13 cellular contexts compared by ENCODE assay signal in genomic region chr11:1203505-1204271, GRCh38. TPM values are rescaled to one million over a fixed set of nuclear protein-coding genes. Genes with fewer than 3 reads are reported as not detected.
DNase-seq lines count a peak whose midpoint lies in the region; ATAC-seq and TF ChIP-seq lines count a peak whose summit lies in the region.
"Had no signal": no experiment of that assay in that cellular context is flagged by ENCODE, and none has a peak within 500 bp of the region (broad histone marks: within the 10 kb centered on the region; RNA-seq: fewer than 3 reads in every experiment).

No MANE protein-coding gene starts in this region.

- H3K27ac Mint-ChIP-seq in activated naive CD4-positive, alpha-beta T cell treated with anti-CD3 and anti-CD28 coated beads, Interleukin-2, amount 10 ng/mL, durations not matched to agents 7 days and 5 days = no peak overlapping the region
- H3K27ac Mint-ChIP-seq: HFFc6; stimulated activated memory B cell treated with anti-CD40 and anti-IgM and Interleukin-4, amounts not matched to agents 10 μg/mL and 1 μg/mL and 100 μg/mL, for 72 hours had no signal

- H3K4me1 ChIP-seq in PC-3 (ENCODE audit: insufficient read depth, low read length) (peaks cover 30% of the 10 kb centered on the region), tibial artery (peaks cover 0 to 19% (median 3%) of the 10 kb centered on the region in 4 donors)

- BruUV-seq in PC-3 (replicated peaks; lab: Mats Ljungman, UMichigan) = TSS peak; percentile 32

- CTCF ChIA-PET in activated naive CD4-positive, alpha-beta T cell treated with anti-CD3 and anti-CD28 coated beads, Interleukin-2, amount 10 ng/mL, durations not matched to agents 7 days and 5 days (lab: Charles Lee) = interaction anchor here (1.2 to 2.1 kb wide), 4 partner anchors 311 to 371 kb away, joined by 5 to 9 read pairs (median 6); no protein-coding TSS in a partner anchor
- CTCF ChIA-PET in PC-3 (lab: Charles Lee) = no interaction called here

- H3F3A ChIP-seq in PC-3 (ENCODE audit: low read length, unreplicated experiment) = no peaks in the 10 kb centered on the region

- H3K9ac ChIP-seq in PC-3 (ENCODE audit: low read length) = peak overlapping the region; percentile 50

- no peaks in the 10 kb centered on the region for H3K9me3 ChIP-seq in PC-3 (ENCODE audit: low read length)
- no peaks in the 10 kb centered on the region for H3K9me3 ChIP-seq in tibial artery
- H3K9me3 ChIP-seq: ovary had no signal

- POLR2A ChIA-PET in PC-3 (lab: Charles Lee; ENCODE audit: unreplicated experiment) = interaction anchor here (0.6 kb wide), 2 partner anchors 20 to 210 kb away, joined by 3 to 10 read pairs; no protein-coding TSS in a partner anchor

- ATAC-seq in PC-3 = peak; percentile 45
- ATAC-seq in left colon = peak; percentile 41
- ATAC-seq in HG03045 (IDR thresholded peaks at IDR 0.05; ENCODE audit: unreplicated experiment) = no peak

- no peaks in the 10 kb centered on the region for H3K9me3 Mint-ChIP-seq in activated naive CD4-positive, alpha-beta T cell treated with anti-CD3 and anti-CD28 coated beads, Interleukin-2, amount 10 ng/mL, durations not matched to agents 7 days and 5 days
- H3K9me3 Mint-ChIP-seq: HFFc6; stimulated activated memory B cell treated with anti-CD40 and anti-IgM and Interleukin-4, amounts not matched to agents 10 μg/mL and 1 μg/mL and 100 μg/mL, for 72 hours had no signal

- H3K79me2 ChIP-seq in PC-3 (ENCODE audit: low read length) = no peaks in the 10 kb centered on the region

- H3K9me2 ChIP-seq in PC-3 (replicated peaks; ENCODE audit: low read length) = no peaks in the 10 kb centered on the region

- H2AFZ ChIP-seq in PC-3 (ENCODE audit: low read length) = peak overlapping the region; percentile 56

- H3K36me3 ChIP-seq in PC-3 (ENCODE audit: low read depth, low read length) = no peaks in the 10 kb centered on the region
- no peaks in the 10 kb centered on the region for H3K36me3 ChIP-seq in tibial artery
- H3K36me3 ChIP-seq: ovary had no signal

- DNase-seq in activated naive CD4-positive, alpha-beta T cell treated with anti-CD3 and anti-CD28 coated beads, Interleukin-2, amount 10 ng/mL, durations not matched to agents 7 days and 5 days = peak; percentile 15
- DNase-seq in activated naive CD4-positive, alpha-beta T cell treated with anti-CD3 and anti-CD28 coated beads, Interleukin-2, amount 50 U/mL, for 16 hours = no peak
- DNase-seq in PC-3 (peak; percentile 69), left colon (peak; percentile 42 to 46), tibial artery (peak; percentile 12 to 66), kidney glomerular epithelial cell (lab: John Stamatoyannopoulos, UW) (no peak), NCI-H774 (lab: John Stamatoyannopoulos, UW) (no peak)
- DNase-seq: HFFc6, NCI-H1694 treated with DMSO at 0.1 percent for 48 hours had no signal

- H3K4me3 ChIP-seq in PC-3 (ENCODE audit: low read length) = no peak overlapping the region
- no peak overlapping the region for H3K4me3 ChIP-seq in tibial artery
- H3K4me3 ChIP-seq: ovary had no signal

- no peaks in the 10 kb centered on the region for H3K4me1 Mint-ChIP-seq in activated naive CD4-positive, alpha-beta T cell treated with anti-CD3 and anti-CD28 coated beads, Interleukin-2, amount 10 ng/mL, durations not matched to agents 7 days and 5 days
- H3K4me1 Mint-ChIP-seq: stimulated activated memory B cell treated with anti-CD40 and anti-IgM and Interleukin-4, amounts not matched to agents 10 μg/mL and 1 μg/mL and 100 μg/mL, for 72 hours had no signal

- H3K4me2 ChIP-seq in PC-3 (ENCODE audit: low read length) = peak overlapping the region; percentile 50

- H3K36me3 Mint-ChIP-seq in activated naive CD4-positive, alpha-beta T cell treated with anti-CD3 and anti-CD28 coated beads, Interleukin-2, amount 10 ng/mL, durations not matched to agents 7 days and 5 days = no peaks in the 10 kb centered on the region
- H3K36me3 Mint-ChIP-seq: stimulated activated memory B cell treated with anti-CD40 and anti-IgM and Interleukin-4, amounts not matched to agents 10 μg/mL and 1 μg/mL and 100 μg/mL, for 72 hours had no signal

- H3K27ac ChIP-seq in PC-3 (ENCODE audit: low read length) (peak overlapping the region; percentile 72), tibial artery (no peak overlapping the region)
- H3K27ac ChIP-seq: ovary had no signal

- no peaks in the 10 kb centered on the region for H3K27me3 Mint-ChIP-seq in activated naive CD4-positive, alpha-beta T cell treated with anti-CD3 and anti-CD28 coated beads, Interleukin-2, amount 10 ng/mL, durations not matched to agents 7 days and 5 days

- TF ChIP-seq CTCF in PC-3 (conservative IDR thresholded peaks at IDR 0.05; ENCODE audit: low read depth, low read length) (no peak), tibial artery (IDR thresholded peaks at IDR 0.05) (no peak)

- H3K27me3 ChIP-seq in PC-3 (ENCODE audit: low read length) (no peaks in the 10 kb centered on the region), tibial artery (peaks cover 0 to 63% of the 10 kb centered on the region in 2 donors)
- H3K27me3 ChIP-seq: ovary had no signal

- no peaks in the 10 kb centered on the region for H4K20me1 ChIP-seq in PC-3 (ENCODE audit: low read length)

- intact Hi-C loops in PC-3 (cut with micrococcal nuclease) (loop anchor here (5.0 kb wide), 3 partner anchors 51 to 86 kb away; no protein-coding TSS in a partner anchor), left colon (cut with DNase I, micrococcal nuclease) (loop anchor here (5.0 to 10.0 kb wide), 2 partner anchors 311 to 314 kb away; no protein-coding TSS in a partner anchor), tibial artery (cut with DNase I; ENCODE audit: low total_unique reads) (loop anchor here (5.0 kb wide), 1 partner anchor 314 kb away; no protein-coding TSS in a partner anchor)

- no peak overlapping the region for H3K4me3 Mint-ChIP-seq in activated naive CD4-positive, alpha-beta T cell treated with anti-CD3 and anti-CD28 coated beads, Interleukin-2, amount 10 ng/mL, durations not matched to agents 7 days and 5 days
- H3K4me3 Mint-ChIP-seq: HFFc6; stimulated activated memory B cell treated with anti-CD40 and anti-IgM and Interleukin-4, amounts not matched to agents 10 μg/mL and 1 μg/mL and 100 μg/mL, for 72 hours had no signal

RNA-seq across cellular contexts. Expression of gene MUC5B, which starts 19.2 kb away (rescaled TPM):
- total RNA-seq in PC-3 (2014; rRNA removed) (24.3 and 33.0 TPM in 2 replicates), left colon (100 to 1,000 TPM; 258 to 369 TPM)
- total RNA-seq: HFFc6, lung microvascular endothelial cell had no signal

RNA-seq across cellular contexts. Expression of gene MUC5AC, which starts 45.9 kb away (rescaled TPM):
- total RNA-seq in PC-3 (2014; rRNA removed) = 0.11 and 0.35 TPM in 2 replicates
- under 1 TPM; 0.03 to 0.09 TPM for total RNA-seq in left colon
- total RNA-seq: HFFc6, lung microvascular endothelial cell had no signal

Comparison
In these comparisons a context has a peak if more than half of its experiments do, and no peak if none do; other contexts are left out.
1. DNase-seq: peak in activated naive CD4-positive, alpha-beta T cell treated with anti-CD3 and anti-CD28 coated beads, Interleukin-2, amount 10 ng/mL, durations not matched to agents 7 days and 5 days (single experiment), PC-3 (single experiment), left colon (2 of 2) and tibial artery (2 of 2); none in activated naive CD4-positive, alpha-beta T cell treated with anti-CD3 and anti-CD28 coated beads, Interleukin-2, amount 50 U/mL, for 16 hours (single experiment), kidney glomerular epithelial cell (single experiment) and NCI-H774 (single experiment).